Comparison of ENCODE assay signal across 8 cellular contexts in the genomic region with DNA sequence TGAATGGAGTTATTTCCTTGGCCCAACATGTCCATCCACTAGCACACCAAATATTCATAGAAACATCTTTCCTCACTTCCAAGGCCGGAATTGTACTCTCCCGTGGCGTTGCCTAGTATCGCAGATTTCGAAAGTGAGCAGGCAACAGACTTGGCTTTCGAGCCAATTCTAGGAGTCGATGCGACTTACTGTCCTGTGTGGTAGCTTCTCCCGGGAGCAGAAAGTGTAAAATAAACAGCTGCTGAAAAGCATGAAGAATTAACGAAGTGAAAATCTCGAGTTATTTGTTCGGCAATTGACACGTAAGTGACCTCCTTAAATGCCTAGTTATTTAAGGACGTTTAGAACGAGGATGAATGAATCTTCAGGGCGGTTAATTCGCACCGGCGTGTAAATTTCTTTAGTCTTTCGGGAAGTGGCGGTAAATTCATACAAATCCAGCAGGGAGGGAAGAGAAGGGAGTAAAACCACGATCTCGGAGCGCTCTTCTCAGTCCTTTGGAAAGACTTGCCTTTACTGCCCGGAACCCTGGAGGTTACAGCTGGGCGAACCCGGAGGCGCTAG. TPM values are rescaled to one million over a fixed set of nuclear protein-coding genes. Genes with fewer than 3 reads are reported as not detected.
DNase-seq lines count a peak whose midpoint lies in the region; ATAC-seq and TF ChIP-seq lines count a peak whose summit lies in the region.

No MANE protein-coding gene starts in this region.

- H3K79me2 ChIP-seq in trophoblast cell (ENCODE audit: control insufficient read depth, insufficient read depth, low read length, poor library complexity), result peaks cover 6% of the 10 kb centered on the region

- WGBS in adrenal gland, 4 donors, result 0% methylated on average over 25 to 28 of the region's 28 CpGs
- no CpG with 5 or more reads among the region's 28 CpGs for whole genome bisulfite sequencing in trophoblast cell (ENCODE audit: extremely low coverage, insufficient coverage, insufficient read length)

- ATAC-seq in left cardiac atrium (peak; percentile 32 to 52), HG03108 (IDR thresholded peaks at IDR 0.05; ENCODE audit: unreplicated experiment) (no peak)

- H4K8ac ChIP-seq in trophoblast cell (ENCODE audit: low read depth, low read length), result peak overlapping the region; percentile 30

- TF ChIP-seq CTCF in NB4 (IDR thresholded peaks at IDR 0.05; ENCODE audit: low read depth, low read length) (no peak), adrenal gland (IDR thresholded peaks at IDR 0.05) (no peak)

- H3K4me3 ChIP-seq in NB4 (ENCODE audit: low read depth, low read length) (peak overlapping the region; percentile 3), adrenal gland (peak overlapping the region; percentile 12 to 81 (median 36)), trophoblast cell (ENCODE audit: low read depth, low read length) (peak overlapping the region; percentile 40)

- no peak overlapping the region for H2AK5ac ChIP-seq in trophoblast cell (ENCODE audit: low read length)

- H3K27me3 ChIP-seq in adrenal gland, result no peaks in the 10 kb centered on the region
- H3K27me3 ChIP-seq in trophoblast cell (ENCODE audit: insufficient read depth, low read length), result no peaks in the 10 kb centered on the region

- H4K91ac ChIP-seq in trophoblast cell (ENCODE audit: low read depth, low read length), result no peak overlapping the region

- peaks cover 8 to 17% of the 10 kb centered on the region in 2 donors for H3K4me1 ChIP-seq in adrenal gland (replicated peaks in 1 of 2)
- peaks cover 0 to 7% of the 10 kb centered on the region in 2 experiments for H3K4me1 ChIP-seq in trophoblast cell (ENCODE audit: control insufficient read depth in 1 of 2, insufficient read depth in 2 of 2, low read length in 2 of 2)

- H3K23ac ChIP-seq in trophoblast cell (ENCODE audit: low read length), result no peak overlapping the region

- TF ChIP-seq POLR2A in NB4 (IDR thresholded peaks at IDR 0.05; ENCODE audit: extremely low read depth, insufficient read length) (no peak), adrenal gland (IDR thresholded peaks at IDR 0.05) (no peak)

- no peak overlapping the region for H2BK12ac ChIP-seq in trophoblast cell (ENCODE audit: low read length)

- H3K4ac ChIP-seq in trophoblast cell (ENCODE audit: low read depth, low read length), result no peak overlapping the region

- H2BK120ac ChIP-seq in trophoblast cell (ENCODE audit: insufficient read depth, low read length, poor library complexity), result no peak overlapping the region

- H3K36me3 ChIP-seq in adrenal gland (replicated peaks in 1 of 2) (no peaks in the 10 kb centered on the region), trophoblast cell (ENCODE audit: control insufficient read depth in 1 of 2, insufficient read depth in 2 of 2, low read length in 2 of 2) (no peaks in the 10 kb centered on the region)

- H3K9me3 ChIP-seq in adrenal gland (replicated peaks in 1 of 3), result no peaks in the 10 kb centered on the region
- H3K9me3 ChIP-seq in trophoblast cell (ENCODE audit: insufficient read depth, low read depth, low read length), result no peaks in the 10 kb centered on the region

- peak overlapping the region; percentile 95 for H3K4me2 ChIP-seq in trophoblast cell (ENCODE audit: low read length)

- H3K79me1 ChIP-seq in trophoblast cell (ENCODE audit: low read length), result peaks cover 12% of the 10 kb centered on the region

- H2BK5ac ChIP-seq in trophoblast cell (ENCODE audit: low read depth, low read length, poor library complexity), result peak overlapping the region; percentile 46

- H3K27ac ChIP-seq in adrenal gland, result peak overlapping the region; percentile 70 to 92 (median 81)
- no peak overlapping the region for H3K27ac ChIP-seq in trophoblast cell (ENCODE audit: low read depth, low read length)

- H3K18ac ChIP-seq in trophoblast cell (ENCODE audit: low read length), result no peak overlapping the region

- intact Hi-C loops in adrenal gland (cut with DNase I), result loop anchor here (10.0 kb wide), 2 partner anchors 95 to 405 kb away; no protein-coding TSS in a partner anchor
- intact Hi-C loops in left cardiac atrium (cut with DNase I), result loop anchor here in 1 of 2 donors (5.0 kb wide), 2 partner anchors 62 to 412 kb away; no protein-coding TSS in a partner anchor

- H3K9ac ChIP-seq in trophoblast cell (ENCODE audit: low read length), result no peak overlapping the region

- H3K14ac ChIP-seq in trophoblast cell (ENCODE audit: low read length), result no peak overlapping the region

- peak; percentile 6 for DNase-seq in activated naive CD4-positive, alpha-beta T cell treated with Interleukin-2 at 50 U/mL for 16 hours
- no peak for DNase-seq in activated naive CD4-positive, alpha-beta T cell treated with anti-CD3 and anti-CD28 coated beads, Interleukin-2, amount 50 U/mL, for 16 hours
- DNase-seq in NB4 (ENCODE audit: low read depth) (peak; percentile 1), adrenal gland (peak; percentile 46 to 83 (median 74)), left cardiac atrium (peak; percentile 36), trophoblast cell (peak; percentile 58 to 75), HK-2 (ENCODE audit: unreplicated experiment) (no peak)

- H2AFZ ChIP-seq in trophoblast cell (ENCODE audit: insufficient read depth, low read length, poor library complexity), result peak overlapping the region; percentile 32

- H4K12ac ChIP-seq in trophoblast cell (ENCODE audit: low read depth, low read length), result no peak overlapping the region

RNA-seq across cellular contexts. Expression of a gene that starts 0.4 kb away (rescaled TPM):
- total RNA-seq in adrenal gland (10 to 100 TPM in 4 of 8 donors, 1 to 10 TPM in 4; 4.8 to 31.8 (median 9.7) TPM), left cardiac atrium (1 to 10 TPM; 7.9 to 9.3 TPM)
- 1 to 10 TPM; 2.2 to 4.3 (median 3.6) TPM for polyA plus RNA-seq in adrenal gland
- 18.4 and 18.5 TPM in 2 replicates for polyA plus RNA-seq in trophoblast cell (2013)

Comparison
In these comparisons a context has a peak if more than half of its experiments do, and no peak if none do; other contexts are left out.
1. DNase-seq: peak in activated naive CD4-positive, alpha-beta T cell treated with Interleukin-2 at 50 U/mL for 16 hours (single experiment), NB4 (single experiment), adrenal gland (7 of 7), left cardiac atrium (single experiment) and trophoblast cell (2 of 2); none in activated naive CD4-positive, alpha-beta T cell treated with anti-CD3 and anti-CD28 coated beads, Interleukin-2, amount 50 U/mL, for 16 hours (single experiment) and HK-2 (single experiment).
2. Peak in every context shown above with its lines, with median percentiles within 50 percentile points of each other: H3K4me3 ChIP-seq.